Comparison of ENCODE assay signal across 1 cellular context in the genomic region with DNA sequence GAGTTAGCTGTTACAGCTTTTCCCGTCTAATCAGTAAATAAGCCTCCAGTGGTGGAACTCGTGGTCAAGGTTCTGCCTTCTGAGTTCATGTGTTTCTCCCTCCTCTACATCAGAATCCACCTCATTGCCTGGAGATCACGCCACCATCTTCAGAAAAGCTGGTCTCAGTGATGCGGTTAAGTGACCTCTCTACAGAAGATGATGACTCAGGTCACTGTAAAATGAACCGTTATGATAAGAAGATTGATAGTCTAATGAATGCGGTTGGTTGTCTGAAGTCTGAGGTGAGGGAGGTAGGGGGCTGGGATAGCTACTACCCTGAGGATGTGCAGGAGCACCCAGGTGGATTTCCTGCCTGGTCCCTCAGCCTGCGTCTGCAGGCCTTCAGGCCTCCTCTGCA.
TF ChIP-seq lines count a peak whose summit lies in the region.

No MANE protein-coding gene starts in this region.

TF ChIP-seq in K562, 482 proteins besides CTCF, POLR2A, EP300 and RAD21 (continues in another document):
- TF ChIP-seq LCOR (CRISPR knock-in tag; IDR thresholded peaks at IDR 0.05) (no peak), KDM1A (IDR thresholded peaks at IDR 0.05) (no peak), HNRNPLL (IDR thresholded peaks at IDR 0.05; ENCODE audit: low read depth, low read length, poor library complexity, severe bottlenecking) (no peak), NFIX (CRISPR knock-in tag; IDR thresholded peaks at IDR 0.05; ENCODE audit: low read depth) (no peak), MTA3 (IDR thresholded peaks at IDR 0.05; ENCODE audit: borderline replicate concordance) (no peak), CBFA2T3 (IDR thresholded peaks at IDR 0.05) (0 out of 2 replicates have a peak, but pooled peaks have one; percentile 17), RUNX1 (IDR thresholded peaks at IDR 0.05; ENCODE audit: low read depth) (no peak), RAD51 (IDR thresholded peaks at IDR 0.05; ENCODE audit: borderline replicate concordance, low read depth) (no peak), ETS2 (tag; IDR thresholded peaks at IDR 0.05; ENCODE audit: borderline replicate concordance, poor library complexity, severe bottlenecking) (no peak), ZNF561 (CRISPR knock-in tag; conservative IDR thresholded peaks at IDR 0.05) (no peak), TCF3 (CRISPR knock-in tag; IDR thresholded peaks at IDR 0.05) (peak; percentile 16; the same call in 1 of the 2 replicates), TARDBP (IDR thresholded peaks at IDR 0.05) (no peak), TCF7 (IDR thresholded peaks at IDR 0.05; ENCODE audit: borderline replicate concordance) (no peak), ZNF77 (CRISPR knock-in tag; IDR thresholded peaks at IDR 0.05) (no peak), MEIS2 (IDR thresholded peaks at IDR 0.05; ENCODE audit: partially characterized antibody) (peak; percentile 5), STAG1 (CRISPR knock-in tag; IDR thresholded peaks at IDR 0.05; ENCODE audit: borderline replicate concordance) (no peak), MAFF (IDR thresholded peaks at IDR 0.05; ENCODE audit: low read length) (peak; percentile 23; the same call in 1 of the 2 replicates), JUND (IDR thresholded peaks at IDR 0.05; ENCODE audit: borderline replicate concordance, low read depth, low read length) (peak; percentile 29; the same call in 1 of the 2 replicates), JUND (tag; IDR thresholded peaks at IDR 0.05; ENCODE audit: borderline replicate concordance, low read depth, low read length) (no peak; the same call in 2 of the 3 replicates), RERE (CRISPR knock-in tag; IDR thresholded peaks at IDR 0.05; ENCODE audit: borderline replicate concordance) (no peak), NFE2 (IDR thresholded peaks at IDR 0.05; ENCODE audit: low read depth) (peak; percentile 44; the same call in 1 of the 2 replicates), MAFG (tag; conservative IDR thresholded peaks at IDR 0.05) (peak; percentile 34; the same call in 1 of the 2 replicates), ZNF431 (CRISPR knock-in tag; IDR thresholded peaks at IDR 0.05) (no peak), ZNF780A (CRISPR knock-in tag; IDR thresholded peaks at IDR 0.05) (no peak), AFF1 (IDR thresholded peaks at IDR 0.05; ENCODE audit: low read depth in 1 of 2, partially characterized antibody in 2 of 2) (no peak), FOSL1 (tag; conservative IDR thresholded peaks at IDR 0.05) (peak; percentile 79), ETV1 (tag; conservative IDR thresholded peaks at IDR 0.05; ENCODE audit: low read depth) (no peak), TFAM (CRISPR knock-in tag; conservative IDR thresholded peaks at IDR 0.05) (no peak), CREM (IDR thresholded peaks at IDR 0.05; ENCODE audit: low read depth) (0 out of 2 replicates have a peak, but pooled peaks have one; percentile 22), MTF1 (CRISPR knock-in tag; IDR thresholded peaks at IDR 0.05; ENCODE audit: borderline replicate concordance) (no peak), SNIP1 (IDR thresholded peaks at IDR 0.05; ENCODE audit: low read depth) (no peak), ZNF316 (IDR thresholded peaks at IDR 0.05) (peak; percentile 65), ZNF589 (CRISPR knock-in tag; IDR thresholded peaks at IDR 0.05; ENCODE audit: low read depth) (no peak), RFX5 (IDR thresholded peaks at IDR 0.05; ENCODE audit: low read depth, low read length) (no peak)
- TF ChIP-seq, protein P1, sequence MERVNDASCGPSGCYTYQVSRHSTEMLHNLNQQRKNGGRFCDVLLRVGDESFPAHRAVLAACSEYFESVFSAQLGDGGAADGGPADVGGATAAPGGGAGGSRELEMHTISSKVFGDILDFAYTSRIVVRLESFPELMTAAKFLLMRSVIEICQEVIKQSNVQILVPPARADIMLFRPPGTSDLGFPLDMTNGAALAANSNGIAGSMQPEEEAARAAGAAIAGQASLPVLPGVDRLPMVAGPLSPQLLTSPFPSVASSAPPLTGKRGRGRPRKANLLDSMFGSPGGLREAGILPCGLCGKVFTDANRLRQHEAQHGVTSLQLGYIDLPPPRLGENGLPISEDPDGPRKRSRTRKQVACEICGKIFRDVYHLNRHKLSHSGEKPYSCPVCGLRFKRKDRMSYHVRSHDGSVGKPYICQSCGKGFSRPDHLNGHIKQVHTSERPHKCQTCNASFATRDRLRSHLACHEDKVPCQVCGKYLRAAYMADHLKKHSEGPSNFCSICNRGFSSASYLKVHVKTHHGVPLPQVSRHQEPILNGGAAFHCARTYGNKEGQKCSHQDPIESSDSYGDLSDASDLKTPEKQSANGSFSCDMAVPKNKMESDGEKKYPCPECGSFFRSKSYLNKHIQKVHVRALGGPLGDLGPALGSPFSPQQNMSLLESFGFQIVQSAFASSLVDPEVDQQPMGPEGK (CRISPR knock-in tag; IDR thresholded peaks at IDR 0.05; ENCODE audit: borderline replicate concordance) = no peak
- TF ChIP-seq, protein P2, sequence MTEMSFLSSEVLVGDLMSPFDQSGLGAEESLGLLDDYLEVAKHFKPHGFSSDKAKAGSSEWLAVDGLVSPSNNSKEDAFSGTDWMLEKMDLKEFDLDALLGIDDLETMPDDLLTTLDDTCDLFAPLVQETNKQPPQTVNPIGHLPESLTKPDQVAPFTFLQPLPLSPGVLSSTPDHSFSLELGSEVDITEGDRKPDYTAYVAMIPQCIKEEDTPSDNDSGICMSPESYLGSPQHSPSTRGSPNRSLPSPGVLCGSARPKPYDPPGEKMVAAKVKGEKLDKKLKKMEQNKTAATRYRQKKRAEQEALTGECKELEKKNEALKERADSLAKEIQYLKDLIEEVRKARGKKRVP (CRISPR knock-in tag; IDR thresholded peaks at IDR 0.05) = no peak
- TF ChIP-seq, protein P3, sequence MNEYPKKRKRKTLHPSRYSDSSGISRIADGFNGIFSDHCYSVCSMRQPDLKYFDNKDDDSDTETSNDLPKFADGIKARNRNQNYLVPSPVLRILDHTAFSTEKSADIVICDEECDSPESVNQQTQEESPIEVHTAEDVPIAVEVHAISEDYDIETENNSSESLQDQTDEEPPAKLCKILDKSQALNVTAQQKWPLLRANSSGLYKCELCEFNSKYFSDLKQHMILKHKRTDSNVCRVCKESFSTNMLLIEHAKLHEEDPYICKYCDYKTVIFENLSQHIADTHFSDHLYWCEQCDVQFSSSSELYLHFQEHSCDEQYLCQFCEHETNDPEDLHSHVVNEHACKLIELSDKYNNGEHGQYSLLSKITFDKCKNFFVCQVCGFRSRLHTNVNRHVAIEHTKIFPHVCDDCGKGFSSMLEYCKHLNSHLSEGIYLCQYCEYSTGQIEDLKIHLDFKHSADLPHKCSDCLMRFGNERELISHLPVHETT (CRISPR knock-in tag; conservative IDR thresholded peaks at IDR 0.05 in 1 of 2, IDR thresholded peaks at IDR 0.05 in 1 of 2) = peak in 1 of 2 experiments; percentile 38; a peak in 1 of 4 replicates
- TF ChIP-seq, protein P4, sequence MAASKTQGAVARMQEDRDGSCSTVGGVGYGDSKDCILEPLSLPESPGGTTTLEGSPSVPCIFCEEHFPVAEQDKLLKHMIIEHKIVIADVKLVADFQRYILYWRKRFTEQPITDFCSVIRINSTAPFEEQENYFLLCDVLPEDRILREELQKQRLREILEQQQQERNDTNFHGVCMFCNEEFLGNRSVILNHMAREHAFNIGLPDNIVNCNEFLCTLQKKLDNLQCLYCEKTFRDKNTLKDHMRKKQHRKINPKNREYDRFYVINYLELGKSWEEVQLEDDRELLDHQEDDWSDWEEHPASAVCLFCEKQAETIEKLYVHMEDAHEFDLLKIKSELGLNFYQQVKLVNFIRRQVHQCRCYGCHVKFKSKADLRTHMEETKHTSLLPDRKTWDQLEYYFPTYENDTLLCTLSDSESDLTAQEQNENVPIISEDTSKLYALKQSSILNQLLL (CRISPR knock-in tag; IDR thresholded peaks at IDR 0.05; ENCODE audit: borderline replicate concordance) = no peak
- TF ChIP-seq, protein P5, sequence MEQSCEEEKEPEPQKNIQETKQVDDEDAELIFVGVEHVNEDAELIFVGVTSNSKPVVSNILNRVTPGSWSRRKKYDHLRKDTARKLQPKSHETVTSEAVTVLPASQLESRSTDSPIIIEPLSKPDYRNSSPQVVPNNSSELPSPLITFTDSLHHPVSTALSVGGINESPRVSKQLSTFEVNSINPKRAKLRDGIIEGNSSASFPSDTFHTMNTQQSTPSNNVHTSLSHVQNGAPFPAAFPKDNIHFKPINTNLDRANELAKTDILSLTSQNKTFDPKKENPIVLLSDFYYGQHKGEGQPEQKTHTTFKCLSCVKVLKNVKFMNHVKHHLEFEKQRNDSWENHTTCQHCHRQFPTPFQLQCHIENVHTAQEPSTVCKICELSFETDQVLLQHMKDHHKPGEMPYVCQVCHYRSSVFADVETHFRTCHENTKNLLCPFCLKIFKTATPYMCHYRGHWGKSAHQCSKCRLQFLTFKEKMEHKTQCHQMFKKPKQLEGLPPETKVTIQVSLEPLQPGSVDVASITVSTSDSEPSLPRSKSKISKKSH (CRISPR knock-in tag; IDR thresholded peaks at IDR 0.05) = no peak
- TF ChIP-seq, protein P6, sequence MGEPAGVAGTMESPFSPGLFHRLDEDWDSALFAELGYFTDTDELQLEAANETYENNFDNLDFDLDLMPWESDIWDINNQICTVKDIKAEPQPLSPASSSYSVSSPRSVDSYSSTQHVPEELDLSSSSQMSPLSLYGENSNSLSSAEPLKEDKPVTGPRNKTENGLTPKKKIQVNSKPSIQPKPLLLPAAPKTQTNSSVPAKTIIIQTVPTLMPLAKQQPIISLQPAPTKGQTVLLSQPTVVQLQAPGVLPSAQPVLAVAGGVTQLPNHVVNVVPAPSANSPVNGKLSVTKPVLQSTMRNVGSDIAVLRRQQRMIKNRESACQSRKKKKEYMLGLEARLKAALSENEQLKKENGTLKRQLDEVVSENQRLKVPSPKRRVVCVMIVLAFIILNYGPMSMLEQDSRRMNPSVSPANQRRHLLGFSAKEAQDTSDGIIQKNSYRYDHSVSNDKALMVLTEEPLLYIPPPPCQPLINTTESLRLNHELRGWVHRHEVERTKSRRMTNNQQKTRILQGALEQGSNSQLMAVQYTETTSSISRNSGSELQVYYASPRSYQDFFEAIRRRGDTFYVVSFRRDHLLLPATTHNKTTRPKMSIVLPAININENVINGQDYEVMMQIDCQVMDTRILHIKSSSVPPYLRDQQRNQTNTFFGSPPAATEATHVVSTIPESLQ (CRISPR knock-in tag; IDR thresholded peaks at IDR 0.05) = no peak
- TF ChIP-seq, protein P7, sequence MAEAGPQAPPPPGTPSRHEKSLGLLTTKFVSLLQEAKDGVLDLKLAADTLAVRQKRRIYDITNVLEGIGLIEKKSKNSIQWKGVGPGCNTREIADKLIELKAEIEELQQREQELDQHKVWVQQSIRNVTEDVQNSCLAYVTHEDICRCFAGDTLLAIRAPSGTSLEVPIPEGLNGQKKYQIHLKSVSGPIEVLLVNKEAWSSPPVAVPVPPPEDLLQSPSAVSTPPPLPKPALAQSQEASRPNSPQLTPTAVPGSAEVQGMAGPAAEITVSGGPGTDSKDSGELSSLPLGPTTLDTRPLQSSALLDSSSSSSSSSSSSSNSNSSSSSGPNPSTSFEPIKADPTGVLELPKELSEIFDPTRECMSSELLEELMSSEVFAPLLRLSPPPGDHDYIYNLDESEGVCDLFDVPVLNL (CRISPR knock-in tag; IDR thresholded peaks at IDR 0.05; ENCODE audit: low read depth) = no peak
